11 cellular contexts compared by ENCODE assay signal in the genomic region with DNA sequence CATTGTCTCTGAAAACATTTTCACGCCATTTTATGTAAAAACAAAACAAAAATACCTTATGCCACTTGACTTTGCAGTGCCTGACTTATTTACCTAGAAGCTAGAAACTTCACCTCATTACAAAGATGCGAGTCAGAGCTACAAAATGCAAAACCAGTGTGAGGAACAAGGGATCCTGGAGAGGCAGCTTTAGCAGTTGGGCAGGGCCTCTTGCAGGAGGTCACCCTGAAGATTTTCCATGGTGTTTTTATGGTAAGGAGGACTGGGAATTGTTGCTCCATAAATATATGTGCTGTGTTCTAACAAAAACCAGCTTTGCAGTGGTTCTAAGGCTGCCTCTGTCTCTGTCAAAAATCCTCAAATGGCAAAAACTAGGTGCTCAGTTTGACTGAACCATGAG. TPM values are rescaled to one million over a fixed set of nuclear protein-coding genes. Genes with fewer than 3 reads are reported as not detected.
DNase-seq lines count a peak whose midpoint lies in the region; ATAC-seq, FAIRE-seq and TF ChIP-seq lines count a peak whose summit lies in the region.
"Had no signal": no experiment of that assay in that cellular context is flagged by ENCODE, and none has a peak within 500 bp of the region (broad histone marks: within the 10 kb centered on the region; RNA-seq: fewer than 3 reads in every experiment).

No MANE protein-coding gene starts in this region.

- no peak for DNase-seq in heart left ventricle
- DNase-seq in left ventricle myocardium superior = no peak
- DNase-seq in brain microvascular endothelial cell = peak; percentile 27
- DNase-seq in kidney tubule cell (ENCODE audit: low spot score) = peak; percentile 73
- peak; percentile 42 for DNase-seq in urothelium cell line (ENCODE audit: low spot score)
- DNase-seq in naive thymus-derived CD8-positive, alpha-beta T cell = no peak
- no peak for DNase-seq in substantia nigra (lab: John Stamatoyannopoulos, UW)
- DNase-seq in ureter (ENCODE audit: low spot score) = no peak
- DNase-seq: NCI-H2171, upper lobe of left lung had no signal

- TF ChIP-seq POLR2A in heart left ventricle (IDR thresholded peaks at IDR 0.05) = no peak

- H3K27ac ChIP-seq in heart left ventricle (peak overlapping the region in 9 of 12 donors; percentile 4 to 63 (median 44)), brain microvascular endothelial cell (peak overlapping the region; percentile 45), substantia nigra (ENCODE audit: low read depth, low read length, poor library complexity, severe bottlenecking) (no peak overlapping the region)

- H3K4me3 Mint-ChIP-seq in naive thymus-derived CD8-positive, alpha-beta T cell = no peak overlapping the region

- H3K9me3 Mint-ChIP-seq in naive thymus-derived CD8-positive, alpha-beta T cell = no peaks in the 10 kb centered on the region
- H3K9me3 Mint-ChIP-seq: activated naive CD4-positive, alpha-beta T cell treated with anti-CD3 and anti-CD28 coated beads, Interleukin-2, amount 50 U/mL, for 72 hours had no signal

- ATAC-seq in heart left ventricle (no peak), left ventricle myocardium superior (no peak)
- ATAC-seq in naive thymus-derived CD8-positive, alpha-beta T cell = no peak

- FAIRE-seq in urothelium cell line (lab: Jason Lieb, UNC) = no peak

- no peaks in the 10 kb centered on the region for H3K27me3 ChIP-seq in heart left ventricle
- H3K27me3 ChIP-seq in brain microvascular endothelial cell (replicated peaks) = no peaks in the 10 kb centered on the region
- H3K27me3 ChIP-seq: upper lobe of left lung had no signal

- H3K4me1 ChIP-seq in heart left ventricle = peaks cover 0 to 54% (median 12%) of the 10 kb centered on the region in 12 donors

- H3K27me3 Mint-ChIP-seq in naive thymus-derived CD8-positive, alpha-beta T cell = peaks cover 0 to 9% (median 2%) of the 10 kb centered on the region in 5 donors

- 77 to 80% (median 79%) methylated on average over 2 of the region's 2 CpGs for WGBS in heart left ventricle, 4 donors

- no peaks in the 10 kb centered on the region for H3K36me3 Mint-ChIP-seq in naive thymus-derived CD8-positive, alpha-beta T cell
- H3K36me3 Mint-ChIP-seq: activated naive CD4-positive, alpha-beta T cell treated with anti-CD3 and anti-CD28 coated beads, Interleukin-2, amount 50 U/mL, for 72 hours had no signal

- H3K27ac Mint-ChIP-seq in naive thymus-derived CD8-positive, alpha-beta T cell = no peak overlapping the region
- H3K27ac Mint-ChIP-seq: activated naive CD4-positive, alpha-beta T cell treated with anti-CD3 and anti-CD28 coated beads, Interleukin-2, amount 50 U/mL, for 72 hours had no signal

- in situ Hi-C loops in brain microvascular endothelial cell (cut with HindIII; ENCODE audit: low pct_ligation_motif_present, low sequenced_read_pairs) = no loop called here

- TF ChIP-seq CTCF in heart left ventricle (IDR thresholded peaks at IDR 0.05) = no peak
- TF ChIP-seq CTCF in brain microvascular endothelial cell (IDR thresholded peaks at IDR 0.05; ENCODE audit: low read depth, low read length, missing control alignments) = no peak

- H3K4me3 ChIP-seq in heart left ventricle (no peak overlapping the region), brain microvascular endothelial cell (ENCODE audit: low read depth, low read length) (no peak overlapping the region)
- H3K4me3 ChIP-seq: upper lobe of left lung had no signal

- POLR2A ChIA-PET in naive thymus-derived CD8-positive, alpha-beta T cell (lab: Charles Lee) = no interaction called here

- H3K9me3 ChIP-seq in heart left ventricle = no peaks in the 10 kb centered on the region
- H3K9me3 ChIP-seq: upper lobe of left lung had no signal

- peaks cover 0 to 18% (median 0%) of the 10 kb centered on the region in 4 donors for H3K4me1 Mint-ChIP-seq in naive thymus-derived CD8-positive, alpha-beta T cell

- intact Hi-C loops in heart left ventricle (cut with DNase I) = no loop called here
- intact Hi-C loops in left ventricle myocardium superior (cut with micrococcal nuclease) = no loop called here

- H3K36me3 ChIP-seq in heart left ventricle (no peaks in the 10 kb centered on the region), brain microvascular endothelial cell (replicated peaks) (no peaks in the 10 kb centered on the region)
- H3K36me3 ChIP-seq: upper lobe of left lung had no signal

RNA-seq across cellular contexts. Expression of a gene that starts 36.4 kb away (rescaled TPM):
- total RNA-seq in heart left ventricle = 10 to 100 TPM in 4 of 9 donors, 1 to 10 TPM in 5; 7.1 to 18.2 (median 9.9) TPM
- 10 to 100 TPM in 1 of 2 donors, 1 to 10 TPM in 1; 4.8 to 15.9 TPM for polyA plus RNA-seq in heart left ventricle
- total RNA-seq in left ventricle myocardium superior = 10.8 TPM
- 10 to 100 TPM; 54.7 to 61.1 TPM for total RNA-seq in naive thymus-derived CD8-positive, alpha-beta T cell
- 10 to 100 TPM; 12.8 to 15.6 (median 13.2) TPM for polyA plus RNA-seq in naive thymus-derived CD8-positive, alpha-beta T cell
- 59.9 TPM for total RNA-seq in ureter

Comparison
In these comparisons a context has a peak if more than half of its experiments do, and no peak if none do; other contexts are left out.
1. DNase-seq: peak in brain microvascular endothelial cell (single experiment), kidney tubule cell (single experiment) and urothelium cell line (single experiment); none in heart left ventricle (0 of 5), left ventricle myocardium superior (single experiment), naive thymus-derived CD8-positive, alpha-beta T cell (0 of 10), substantia nigra (0 of 49) and ureter (single experiment).